ENCODE assay signal across 1 cellular context in the genomic region with DNA sequence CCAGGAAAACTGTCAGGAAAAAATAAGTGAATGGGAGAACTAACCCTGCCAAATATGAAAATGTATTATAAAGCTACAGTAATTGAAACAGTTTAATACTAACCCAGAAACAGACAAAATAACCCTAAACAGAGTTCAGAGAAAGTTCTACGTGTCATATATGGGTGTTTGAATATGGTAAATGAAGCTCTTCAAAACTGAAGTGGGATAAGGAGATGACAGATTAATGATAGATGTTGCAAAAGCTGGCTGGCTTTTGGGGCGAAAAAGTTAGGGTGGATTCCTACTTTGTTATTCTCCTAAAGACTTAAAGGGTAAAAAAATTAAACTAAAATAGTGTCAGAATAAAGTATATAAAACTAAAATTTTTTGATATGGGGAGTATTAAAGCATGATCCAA.
TF ChIP-seq lines count a peak whose summit lies in the region.

No MANE protein-coding gene starts in this region.

TF ChIP-seq in K562, 482 proteins besides CTCF, POLR2A, EP300 and RAD21 (continued from another document):
- TF ChIP-seq ZNF143 (CRISPR knock-in tag; IDR thresholded peaks at IDR 0.05) (no peak), MEIS2 (IDR thresholded peaks at IDR 0.05; ENCODE audit: partially characterized antibody) (peak; percentile 76)
- TF ChIP-seq, protein P1, sequence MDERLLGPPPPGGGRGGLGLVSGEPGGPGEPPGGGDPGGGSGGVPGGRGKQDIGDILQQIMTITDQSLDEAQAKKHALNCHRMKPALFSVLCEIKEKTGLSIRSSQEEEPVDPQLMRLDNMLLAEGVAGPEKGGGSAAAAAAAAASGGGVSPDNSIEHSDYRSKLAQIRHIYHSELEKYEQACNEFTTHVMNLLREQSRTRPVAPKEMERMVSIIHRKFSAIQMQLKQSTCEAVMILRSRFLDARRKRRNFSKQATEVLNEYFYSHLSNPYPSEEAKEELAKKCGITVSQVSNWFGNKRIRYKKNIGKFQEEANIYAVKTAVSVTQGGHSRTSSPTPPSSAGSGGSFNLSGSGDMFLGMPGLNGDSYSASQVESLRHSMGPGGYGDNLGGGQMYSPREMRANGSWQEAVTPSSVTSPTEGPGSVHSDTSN (CRISPR knock-in tag; IDR thresholded peaks at IDR 0.05; ENCODE audit: low read depth) = no peak
- TF ChIP-seq, protein P1 (tag; conservative IDR thresholded peaks at IDR 0.05; ENCODE audit: low read depth) = peak; percentile 78
